Comparison of ENCODE assay signal across 11 cellular contexts in genomic region chr7:157576415-157576814, GRCh38.
DNase-seq lines count a peak whose midpoint lies in the region; ATAC-seq and TF ChIP-seq lines count a peak whose summit lies in the region.
"Had no signal": no experiment of that assay in that cellular context is flagged by ENCODE, and none has a peak within 500 bp of the region (broad histone marks: within the 10 kb centered on the region; RNA-seq: fewer than 3 reads in every experiment).

No MANE protein-coding gene starts in this region.

- CTCF ChIA-PET in activated naive CD4-positive, alpha-beta T cell treated with anti-CD3 and anti-CD28 coated beads, Interleukin-2, amount 10 ng/mL, durations not matched to agents 7 days and 5 days (lab: Charles Lee) = interaction anchor here (1.2 kb wide), 1 partner anchor 8 kb away, joined by 3 read pairs; no protein-coding TSS in a partner anchor
- CTCF ChIA-PET in RWPE1 (lab: Yijun Ruan, JAX) = no interaction called here

- DNase-seq in right cardiac atrium (peak in 2 of 3 donors; percentile 63 to 65), right atrium auricular region (ENCODE audit: low spot score) (no peak), spleen (peak; percentile 93), NCI-H2171 treated with DMSO at 0.1 percent for 48 hours (lab: John Stamatoyannopoulos, UW) (no peak), RWPE1 (ENCODE audit: low spot score) (no peak), uterus (no peak)
- peak; percentile 79 for DNase-seq in activated naive CD4-positive, alpha-beta T cell treated with anti-CD3 and anti-CD28 coated beads, Interleukin-2, amount 10 ng/mL, durations not matched to agents 7 days and 5 days
- DNase-seq: NCI-H187 treated with DMSO at 0.1 percent for 48 hours, occipital lobe had no signal

- H3K27me3 Mint-ChIP-seq in activated naive CD4-positive, alpha-beta T cell treated with anti-CD3 and anti-CD28 coated beads, Interleukin-2, amount 10 ng/mL, durations not matched to agents 7 days and 5 days = peaks cover 34% of the 10 kb centered on the region

- TF ChIP-seq CTCF in right atrium auricular region (IDR thresholded peaks at IDR 0.05) (no peak), spleen (IDR thresholded peaks at IDR 0.05 in 8 of 11, conservative IDR thresholded peaks at IDR 0.05 in 3 of 11) (no peak), RWPE1 (conservative IDR thresholded peaks at IDR 0.05; ENCODE audit: low read depth) (no peak), uterus (IDR thresholded peaks at IDR 0.05) (no peak)

- no peaks in the 10 kb centered on the region for H3K27me3 ChIP-seq in right cardiac atrium (ENCODE audit: control insufficient read depth, insufficient read depth)
- no peaks in the 10 kb centered on the region for H3K27me3 ChIP-seq in right atrium auricular region
- H3K27me3 ChIP-seq in spleen (replicated peaks in 1 of 7) = peaks cover 0 to 15% (median 0%) of the 10 kb centered on the region in 7 donors
- H3K27me3 ChIP-seq in uterus = peaks cover 0 to 3% of the 10 kb centered on the region in 2 donors
- H3K27me3 ChIP-seq: adrenal gland had no signal

- H3K9me3 ChIP-seq in right cardiac atrium (ENCODE audit: control insufficient read depth, low read length) (no peaks in the 10 kb centered on the region), right atrium auricular region (no peaks in the 10 kb centered on the region), spleen (no peaks in the 10 kb centered on the region), uterus (no peaks in the 10 kb centered on the region)
- H3K9me3 ChIP-seq: adrenal gland had no signal

- ATAC-seq in right cardiac atrium (peak; percentile 33 to 47), GM19023 (IDR thresholded peaks at IDR 0.05; ENCODE audit: unreplicated experiment) (no peak)

- peak overlapping the region; percentile 61 for H3K27ac Mint-ChIP-seq in activated naive CD4-positive, alpha-beta T cell treated with anti-CD3 and anti-CD28 coated beads, Interleukin-2, amount 10 ng/mL, durations not matched to agents 7 days and 5 days

- H3K4me3 ChIP-seq in right cardiac atrium (ENCODE audit: low read length) (no peak overlapping the region), right atrium auricular region (peak overlapping the region in 1 of 2 donors; percentile 10), spleen (peak overlapping the region in 5 of 8 donors; percentile 12 to 57 (median 26)), uterus (no peak overlapping the region)
- H3K4me3 ChIP-seq: adrenal gland had no signal

- H3K4me1 ChIP-seq in right cardiac atrium (ENCODE audit: control insufficient read depth, insufficient read depth, low read length) (no peaks in the 10 kb centered on the region), right atrium auricular region (no peaks in the 10 kb centered on the region), spleen (peaks cover 0 to 10% (median 0%) of the 10 kb centered on the region in 6 donors), uterus (no peaks in the 10 kb centered on the region)
- H3K4me1 ChIP-seq: adrenal gland had no signal

- H3K9me3 Mint-ChIP-seq in activated naive CD4-positive, alpha-beta T cell treated with anti-CD3 and anti-CD28 coated beads, Interleukin-2, amount 10 ng/mL, durations not matched to agents 7 days and 5 days = no peaks in the 10 kb centered on the region

- intact Hi-C loops in right cardiac atrium (cut with DNase I) (no loop called here), spleen (cut with DNase I; ENCODE audit: low total_unique reads) (no loop called here), uterus (cut with DNase I; ENCODE audit: low total_unique reads) (no loop called here)

- H3K27ac ChIP-seq in right cardiac atrium (ENCODE audit: low read length) = no peak overlapping the region
- H3K27ac ChIP-seq in right atrium auricular region = no peak overlapping the region
- H3K27ac ChIP-seq in spleen = peak overlapping the region in 5 of 8 donors; percentile 9 to 58 (median 37)
- H3K27ac ChIP-seq in RWPE1 = no peak overlapping the region
- H3K27ac ChIP-seq in uterus = no peak overlapping the region
- H3K27ac ChIP-seq: adrenal gland had no signal

- peak overlapping the region; percentile 63 for H3K4me3 Mint-ChIP-seq in activated naive CD4-positive, alpha-beta T cell treated with anti-CD3 and anti-CD28 coated beads, Interleukin-2, amount 10 ng/mL, durations not matched to agents 7 days and 5 days

- H3K36me3 ChIP-seq in right atrium auricular region (no peaks in the 10 kb centered on the region), spleen (no peaks in the 10 kb centered on the region), uterus (no peaks in the 10 kb centered on the region)
- H3K36me3 ChIP-seq: adrenal gland had no signal

- POLR2A ChIA-PET in RWPE1 (lab: Yijun Ruan, JAX; ENCODE audit: low non-redundant PET) = no interaction called here

- H3K4me1 Mint-ChIP-seq in activated naive CD4-positive, alpha-beta T cell treated with anti-CD3 and anti-CD28 coated beads, Interleukin-2, amount 10 ng/mL, durations not matched to agents 7 days and 5 days = peaks cover 22% of the 10 kb centered on the region

- no peaks in the 10 kb centered on the region for H3K36me3 Mint-ChIP-seq in activated naive CD4-positive, alpha-beta T cell treated with anti-CD3 and anti-CD28 coated beads, Interleukin-2, amount 10 ng/mL, durations not matched to agents 7 days and 5 days

- TF ChIP-seq POLR2A in spleen (IDR thresholded peaks at IDR 0.05) (no peak), uterus (IDR thresholded peaks at IDR 0.05) (no peak)

- WGBS in right cardiac atrium = 49% methylated on average over 36 of the region's 36 CpGs
- WGBS in spleen, 5 donors = 27 to 71% (median 52%) methylated on average over 31 to 36 of the region's 36 CpGs

Comparison
In these comparisons a context has a peak if more than half of its experiments do, and no peak if none do; other contexts are left out.
1. DNase-seq: peak in right cardiac atrium (2 of 3), activated naive CD4-positive, alpha-beta T cell treated with anti-CD3 and anti-CD28 coated beads, Interleukin-2, amount 10 ng/mL, durations not matched to agents 7 days and 5 days (single experiment) and spleen (single experiment); none in right atrium auricular region (single experiment), NCI-H2171 treated with DMSO at 0.1 percent for 48 hours (single experiment), RWPE1 (single experiment) and uterus (0 of 2).
2. H3K27ac ChIP-seq: peak in spleen (5 of 8); none in right cardiac atrium (single experiment), right atrium auricular region (0 of 2), RWPE1 (single experiment) and uterus (0 of 2).
3. H3K4me3 ChIP-seq: peak in spleen (5 of 8); none in right cardiac atrium (single experiment) and uterus (0 of 2).